2 cellular contexts compared by ENCODE assay signal in the genomic region with DNA sequence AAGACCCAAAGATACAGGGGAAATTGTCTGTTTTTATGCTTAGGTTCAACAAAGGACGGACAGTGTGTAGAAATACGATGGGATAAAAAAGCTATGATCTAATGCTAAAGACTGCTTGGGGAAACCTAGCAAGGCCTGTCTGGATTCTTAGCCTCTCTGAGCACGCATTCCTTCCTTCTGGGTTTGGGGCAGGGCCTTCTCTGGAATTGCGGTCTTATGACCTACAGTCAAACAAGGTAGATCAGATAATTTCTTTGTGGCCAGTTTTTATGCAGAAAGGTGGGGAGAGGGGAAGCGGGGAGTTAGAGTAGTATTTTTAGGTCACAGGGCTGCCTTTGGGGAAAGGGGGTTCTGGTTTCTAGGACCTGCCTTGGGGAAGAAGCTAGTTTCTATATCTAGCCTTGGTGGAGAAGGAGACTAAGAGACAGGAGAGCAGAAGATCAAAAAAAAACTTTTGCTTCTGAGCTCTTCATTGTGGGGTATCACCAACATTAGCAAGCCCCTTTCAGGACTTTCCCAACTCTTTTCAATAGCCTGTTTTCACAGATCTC.
TF ChIP-seq lines count a peak whose summit lies in the region.

No MANE protein-coding gene starts in this region.

TF ChIP-seq in liver, 16 proteins besides CTCF, POLR2A, EP300 and RAD21:
- TF ChIP-seq, protein P1, sequence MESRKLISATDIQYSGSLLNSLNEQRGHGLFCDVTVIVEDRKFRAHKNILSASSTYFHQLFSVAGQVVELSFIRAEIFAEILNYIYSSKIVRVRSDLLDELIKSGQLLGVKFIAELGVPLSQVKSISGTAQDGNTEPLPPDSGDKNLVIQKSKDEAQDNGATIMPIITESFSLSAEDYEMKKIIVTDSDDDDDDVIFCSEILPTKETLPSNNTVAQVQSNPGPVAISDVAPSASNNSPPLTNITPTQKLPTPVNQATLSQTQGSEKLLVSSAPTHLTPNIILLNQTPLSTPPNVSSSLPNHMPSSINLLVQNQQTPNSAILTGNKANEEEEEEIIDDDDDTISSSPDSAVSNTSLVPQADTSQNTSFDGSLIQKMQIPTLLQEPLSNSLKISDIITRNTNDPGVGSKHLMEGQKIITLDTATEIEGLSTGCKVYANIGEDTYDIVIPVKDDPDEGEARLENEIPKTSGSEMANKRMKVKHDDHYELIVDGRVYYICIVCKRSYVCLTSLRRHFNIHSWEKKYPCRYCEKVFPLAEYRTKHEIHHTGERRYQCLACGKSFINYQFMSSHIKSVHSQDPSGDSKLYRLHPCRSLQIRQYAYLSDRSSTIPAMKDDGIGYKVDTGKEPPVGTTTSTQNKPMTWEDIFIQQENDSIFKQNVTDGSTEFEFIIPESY (IDR thresholded peaks at IDR 0.05) = no peak
- no peak for TF ChIP-seq MAX (IDR thresholded peaks at IDR 0.05)
- no peak for TF ChIP-seq FOXA1 (IDR thresholded peaks at IDR 0.05)
- TF ChIP-seq, protein P2, sequence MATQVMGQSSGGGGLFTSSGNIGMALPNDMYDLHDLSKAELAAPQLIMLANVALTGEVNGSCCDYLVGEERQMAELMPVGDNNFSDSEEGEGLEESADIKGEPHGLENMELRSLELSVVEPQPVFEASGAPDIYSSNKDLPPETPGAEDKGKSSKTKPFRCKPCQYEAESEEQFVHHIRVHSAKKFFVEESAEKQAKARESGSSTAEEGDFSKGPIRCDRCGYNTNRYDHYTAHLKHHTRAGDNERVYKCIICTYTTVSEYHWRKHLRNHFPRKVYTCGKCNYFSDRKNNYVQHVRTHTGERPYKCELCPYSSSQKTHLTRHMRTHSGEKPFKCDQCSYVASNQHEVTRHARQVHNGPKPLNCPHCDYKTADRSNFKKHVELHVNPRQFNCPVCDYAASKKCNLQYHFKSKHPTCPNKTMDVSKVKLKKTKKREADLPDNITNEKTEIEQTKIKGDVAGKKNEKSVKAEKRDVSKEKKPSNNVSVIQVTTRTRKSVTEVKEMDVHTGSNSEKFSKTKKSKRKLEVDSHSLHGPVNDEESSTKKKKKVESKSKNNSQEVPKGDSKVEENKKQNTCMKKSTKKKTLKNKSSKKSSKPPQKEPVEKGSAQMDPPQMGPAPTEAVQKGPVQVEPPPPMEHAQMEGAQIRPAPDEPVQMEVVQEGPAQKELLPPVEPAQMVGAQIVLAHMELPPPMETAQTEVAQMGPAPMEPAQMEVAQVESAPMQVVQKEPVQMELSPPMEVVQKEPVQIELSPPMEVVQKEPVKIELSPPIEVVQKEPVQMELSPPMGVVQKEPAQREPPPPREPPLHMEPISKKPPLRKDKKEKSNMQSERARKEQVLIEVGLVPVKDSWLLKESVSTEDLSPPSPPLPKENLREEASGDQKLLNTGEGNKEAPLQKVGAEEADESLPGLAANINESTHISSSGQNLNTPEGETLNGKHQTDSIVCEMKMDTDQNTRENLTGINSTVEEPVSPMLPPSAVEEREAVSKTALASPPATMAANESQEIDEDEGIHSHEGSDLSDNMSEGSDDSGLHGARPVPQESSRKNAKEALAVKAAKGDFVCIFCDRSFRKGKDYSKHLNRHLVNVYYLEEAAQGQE (IDR thresholded peaks at IDR 0.05) = no peak
- no peak for TF ChIP-seq YY1 (IDR thresholded peaks at IDR 0.05)
- TF ChIP-seq GABPA (IDR thresholded peaks at IDR 0.05 in 1 of 2, conservative IDR thresholded peaks at IDR 0.05 in 1 of 2) = no peak
- TF ChIP-seq, protein P3, sequence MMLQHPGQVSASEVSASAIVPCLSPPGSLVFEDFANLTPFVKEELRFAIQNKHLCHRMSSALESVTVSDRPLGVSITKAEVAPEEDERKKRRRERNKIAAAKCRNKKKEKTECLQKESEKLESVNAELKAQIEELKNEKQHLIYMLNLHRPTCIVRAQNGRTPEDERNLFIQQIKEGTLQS (IDR thresholded peaks at IDR 0.05) = no peak
- no peak for TF ChIP-seq RXRA (IDR thresholded peaks at IDR 0.05)
- TF ChIP-seq TAF1 (conservative IDR thresholded peaks at IDR 0.05) = no peak
- TF ChIP-seq HNF4G (IDR thresholded peaks at IDR 0.05) = no peak
- TF ChIP-seq HNF4A (conservative IDR thresholded peaks at IDR 0.05) = no peak
- no peak for TF ChIP-seq FOXA2 (IDR thresholded peaks at IDR 0.05)
- TF ChIP-seq EGR1 (IDR thresholded peaks at IDR 0.05; ENCODE audit: low read depth in 2 of 2) = no peak

TF ChIP-seq in HepG2, 621 proteins besides CTCF, POLR2A, EP300 and RAD21:
- TF ChIP-seq, protein P4, sequence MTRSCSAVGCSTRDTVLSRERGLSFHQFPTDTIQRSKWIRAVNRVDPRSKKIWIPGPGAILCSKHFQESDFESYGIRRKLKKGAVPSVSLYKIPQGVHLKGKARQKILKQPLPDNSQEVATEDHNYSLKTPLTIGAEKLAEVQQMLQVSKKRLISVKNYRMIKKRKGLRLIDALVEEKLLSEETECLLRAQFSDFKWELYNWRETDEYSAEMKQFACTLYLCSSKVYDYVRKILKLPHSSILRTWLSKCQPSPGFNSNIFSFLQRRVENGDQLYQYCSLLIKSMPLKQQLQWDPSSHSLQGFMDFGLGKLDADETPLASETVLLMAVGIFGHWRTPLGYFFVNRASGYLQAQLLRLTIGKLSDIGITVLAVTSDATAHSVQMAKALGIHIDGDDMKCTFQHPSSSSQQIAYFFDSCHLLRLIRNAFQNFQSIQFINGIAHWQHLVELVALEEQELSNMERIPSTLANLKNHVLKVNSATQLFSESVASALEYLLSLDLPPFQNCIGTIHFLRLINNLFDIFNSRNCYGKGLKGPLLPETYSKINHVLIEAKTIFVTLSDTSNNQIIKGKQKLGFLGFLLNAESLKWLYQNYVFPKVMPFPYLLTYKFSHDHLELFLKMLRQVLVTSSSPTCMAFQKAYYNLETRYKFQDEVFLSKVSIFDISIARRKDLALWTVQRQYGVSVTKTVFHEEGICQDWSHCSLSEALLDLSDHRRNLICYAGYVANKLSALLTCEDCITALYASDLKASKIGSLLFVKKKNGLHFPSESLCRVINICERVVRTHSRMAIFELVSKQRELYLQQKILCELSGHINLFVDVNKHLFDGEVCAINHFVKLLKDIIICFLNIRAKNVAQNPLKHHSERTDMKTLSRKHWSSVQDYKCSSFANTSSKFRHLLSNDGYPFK (CRISPR knock-in tag; IDR thresholded peaks at IDR 0.05; ENCODE audit: borderline replicate concordance) = no peak
- TF ChIP-seq PBX3 (CRISPR knock-in tag; IDR thresholded peaks at IDR 0.05; ENCODE audit: borderline replicate concordance) = no peak
- no peak for TF ChIP-seq KAT2B (IDR thresholded peaks at IDR 0.05; ENCODE audit: borderline replicate concordance, low read depth, low read length)
- no peak for TF ChIP-seq SSRP1 (CRISPR knock-in tag; IDR thresholded peaks at IDR 0.05)
- TF ChIP-seq, protein P5, sequence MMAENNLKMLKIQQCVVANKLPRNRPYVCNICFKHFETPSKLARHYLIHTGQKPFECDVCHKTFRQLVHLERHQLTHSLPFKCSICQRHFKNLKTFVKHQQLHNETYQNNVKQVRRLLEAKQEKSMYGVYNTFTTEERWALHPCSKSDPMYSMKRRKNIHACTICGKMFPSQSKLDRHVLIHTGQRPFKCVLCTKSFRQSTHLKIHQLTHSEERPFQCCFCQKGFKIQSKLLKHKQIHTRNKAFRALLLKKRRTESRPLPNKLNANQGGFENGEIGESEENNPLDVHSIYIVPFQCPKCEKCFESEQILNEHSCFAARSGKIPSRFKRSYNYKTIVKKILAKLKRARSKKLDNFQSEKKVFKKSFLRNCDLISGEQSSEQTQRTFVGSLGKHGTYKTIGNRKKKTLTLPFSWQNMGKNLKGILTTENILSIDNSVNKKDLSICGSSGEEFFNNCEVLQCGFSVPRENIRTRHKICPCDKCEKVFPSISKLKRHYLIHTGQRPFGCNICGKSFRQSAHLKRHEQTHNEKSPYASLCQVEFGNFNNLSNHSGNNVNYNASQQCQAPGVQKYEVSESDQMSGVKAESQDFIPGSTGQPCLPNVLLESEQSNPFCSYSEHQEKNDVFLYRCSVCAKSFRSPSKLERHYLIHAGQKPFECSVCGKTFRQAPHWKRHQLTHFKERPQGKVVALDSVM (CRISPR knock-in tag; IDR thresholded peaks at IDR 0.05) = no peak
- TF ChIP-seq DNMT3B (CRISPR knock-in tag; conservative IDR thresholded peaks at IDR 0.05) = no peak
- TF ChIP-seq, protein P6, sequence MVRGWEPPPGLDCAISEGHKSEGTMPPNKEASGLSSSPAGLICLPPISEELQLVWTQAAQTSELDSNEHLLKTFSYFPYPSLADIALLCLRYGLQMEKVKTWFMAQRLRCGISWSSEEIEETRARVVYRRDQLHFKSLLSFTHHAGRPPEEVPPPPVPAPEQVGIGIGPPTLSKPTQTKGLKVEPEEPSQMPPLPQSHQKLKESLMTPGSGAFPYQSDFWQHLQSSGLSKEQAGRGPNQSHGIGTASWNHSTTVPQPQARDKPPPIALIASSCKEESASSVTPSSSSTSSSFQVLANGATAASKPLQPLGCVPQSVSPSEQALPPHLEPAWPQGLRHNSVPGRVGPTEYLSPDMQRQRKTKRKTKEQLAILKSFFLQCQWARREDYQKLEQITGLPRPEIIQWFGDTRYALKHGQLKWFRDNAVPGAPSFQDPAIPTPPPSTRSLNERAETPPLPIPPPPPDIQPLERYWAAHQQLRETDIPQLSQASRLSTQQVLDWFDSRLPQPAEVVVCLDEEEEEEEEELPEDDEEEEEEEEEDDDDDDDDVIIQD (CRISPR knock-in tag; IDR thresholded peaks at IDR 0.05; ENCODE audit: low read depth) = no peak
- no peak for TF ChIP-seq ZNF720 (CRISPR knock-in tag; IDR thresholded peaks at IDR 0.05)
- TF ChIP-seq DMAP1 (CRISPR knock-in tag; IDR thresholded peaks at IDR 0.05) = no peak
- no peak for TF ChIP-seq ZNF3 (CRISPR knock-in tag; IDR thresholded peaks at IDR 0.05)
- TF ChIP-seq ZNF512 (CRISPR knock-in tag; IDR thresholded peaks at IDR 0.05) = no peak
- TF ChIP-seq, protein P7, sequence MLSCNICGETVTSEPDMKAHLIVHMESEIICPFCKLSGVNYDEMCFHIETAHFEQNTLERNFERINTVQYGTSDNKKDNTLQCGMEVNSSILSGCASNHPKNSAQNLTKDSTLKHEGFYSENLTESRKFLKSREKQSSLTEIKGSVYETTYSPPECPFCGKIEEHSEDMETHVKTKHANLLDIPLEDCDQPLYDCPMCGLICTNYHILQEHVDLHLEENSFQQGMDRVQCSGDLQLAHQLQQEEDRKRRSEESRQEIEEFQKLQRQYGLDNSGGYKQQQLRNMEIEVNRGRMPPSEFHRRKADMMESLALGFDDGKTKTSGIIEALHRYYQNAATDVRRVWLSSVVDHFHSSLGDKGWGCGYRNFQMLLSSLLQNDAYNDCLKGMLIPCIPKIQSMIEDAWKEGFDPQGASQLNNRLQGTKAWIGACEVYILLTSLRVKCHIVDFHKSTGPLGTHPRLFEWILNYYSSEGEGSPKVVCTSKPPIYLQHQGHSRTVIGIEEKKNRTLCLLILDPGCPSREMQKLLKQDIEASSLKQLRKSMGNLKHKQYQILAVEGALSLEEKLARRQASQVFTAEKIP (CRISPR knock-in tag; IDR thresholded peaks at IDR 0.05; ENCODE audit: borderline replicate concordance) = no peak
- no peak for TF ChIP-seq TMF1 (CRISPR knock-in tag; IDR thresholded peaks at IDR 0.05; ENCODE audit: low read depth)
- no peak for TF ChIP-seq KLF16 (CRISPR knock-in tag; IDR thresholded peaks at IDR 0.05)
- TF ChIP-seq GMEB2 (CRISPR knock-in tag; IDR thresholded peaks at IDR 0.05; ENCODE audit: low read depth) = no peak
- no peak for TF ChIP-seq ATF7-NPFF (CRISPR knock-in tag; IDR thresholded peaks at IDR 0.05; ENCODE audit: low read depth)
- TF ChIP-seq ZNF501 (CRISPR knock-in tag; IDR thresholded peaks at IDR 0.05) = no peak
- no peak for TF ChIP-seq ZBTB39 (CRISPR knock-in tag; IDR thresholded peaks at IDR 0.05)
TF ChIP-seq in HepG2: peak in this region for 0.
